1 cellular context compared by ENCODE assay signal in the genomic region with DNA sequence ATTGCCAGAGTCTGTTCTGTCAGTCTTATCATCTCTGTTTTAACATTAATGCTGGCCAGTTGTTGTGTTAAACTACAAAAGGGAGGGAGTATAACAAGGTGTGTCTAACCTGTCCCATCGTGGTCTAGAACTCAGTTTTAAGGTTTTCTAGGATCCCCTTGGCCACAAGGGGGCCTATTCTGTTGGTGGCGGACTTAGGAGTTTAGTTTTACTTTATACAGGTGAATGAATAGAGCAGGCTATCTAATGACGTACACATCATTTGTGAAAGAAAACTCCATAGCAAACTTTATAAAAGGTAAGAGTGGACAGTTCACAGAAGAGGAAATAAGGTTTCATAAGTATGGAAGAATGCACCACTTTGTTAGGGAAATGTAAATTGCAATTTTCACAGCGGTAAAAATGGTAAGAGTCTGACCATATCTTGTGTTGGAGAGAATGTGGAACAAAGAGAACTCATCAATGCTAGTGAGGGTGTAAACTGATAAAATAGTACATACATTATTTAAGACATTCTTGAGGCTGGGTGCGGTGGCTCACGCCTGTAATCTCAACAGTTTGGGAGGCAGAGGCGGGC.
TF ChIP-seq lines count a peak whose summit lies in the region.

No MANE protein-coding gene starts in this region.

TF ChIP-seq in GM12878, 131 proteins besides CTCF, POLR2A, EP300 and RAD21:
- TF ChIP-seq SMC3 (IDR thresholded peaks at IDR 0.05; ENCODE audit: borderline replicate concordance, low read length) (peak; percentile 30; the same call in 1 of the 2 replicates), NR2F1 (conservative IDR thresholded peaks at IDR 0.05) (no peak), ZNF217 (IDR thresholded peaks at IDR 0.05) (no peak), RBBP5 (conservative IDR thresholded peaks at IDR 0.05) (no peak)
- TF ChIP-seq, protein P1, sequence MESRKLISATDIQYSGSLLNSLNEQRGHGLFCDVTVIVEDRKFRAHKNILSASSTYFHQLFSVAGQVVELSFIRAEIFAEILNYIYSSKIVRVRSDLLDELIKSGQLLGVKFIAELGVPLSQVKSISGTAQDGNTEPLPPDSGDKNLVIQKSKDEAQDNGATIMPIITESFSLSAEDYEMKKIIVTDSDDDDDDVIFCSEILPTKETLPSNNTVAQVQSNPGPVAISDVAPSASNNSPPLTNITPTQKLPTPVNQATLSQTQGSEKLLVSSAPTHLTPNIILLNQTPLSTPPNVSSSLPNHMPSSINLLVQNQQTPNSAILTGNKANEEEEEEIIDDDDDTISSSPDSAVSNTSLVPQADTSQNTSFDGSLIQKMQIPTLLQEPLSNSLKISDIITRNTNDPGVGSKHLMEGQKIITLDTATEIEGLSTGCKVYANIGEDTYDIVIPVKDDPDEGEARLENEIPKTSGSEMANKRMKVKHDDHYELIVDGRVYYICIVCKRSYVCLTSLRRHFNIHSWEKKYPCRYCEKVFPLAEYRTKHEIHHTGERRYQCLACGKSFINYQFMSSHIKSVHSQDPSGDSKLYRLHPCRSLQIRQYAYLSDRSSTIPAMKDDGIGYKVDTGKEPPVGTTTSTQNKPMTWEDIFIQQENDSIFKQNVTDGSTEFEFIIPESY (IDR thresholded peaks at IDR 0.05), result peak; percentile 79
TF ChIP-seq in GM12878: peak in this region for 2.
